Comparison of ENCODE assay signal across 8 cellular contexts in the genomic region with DNA sequence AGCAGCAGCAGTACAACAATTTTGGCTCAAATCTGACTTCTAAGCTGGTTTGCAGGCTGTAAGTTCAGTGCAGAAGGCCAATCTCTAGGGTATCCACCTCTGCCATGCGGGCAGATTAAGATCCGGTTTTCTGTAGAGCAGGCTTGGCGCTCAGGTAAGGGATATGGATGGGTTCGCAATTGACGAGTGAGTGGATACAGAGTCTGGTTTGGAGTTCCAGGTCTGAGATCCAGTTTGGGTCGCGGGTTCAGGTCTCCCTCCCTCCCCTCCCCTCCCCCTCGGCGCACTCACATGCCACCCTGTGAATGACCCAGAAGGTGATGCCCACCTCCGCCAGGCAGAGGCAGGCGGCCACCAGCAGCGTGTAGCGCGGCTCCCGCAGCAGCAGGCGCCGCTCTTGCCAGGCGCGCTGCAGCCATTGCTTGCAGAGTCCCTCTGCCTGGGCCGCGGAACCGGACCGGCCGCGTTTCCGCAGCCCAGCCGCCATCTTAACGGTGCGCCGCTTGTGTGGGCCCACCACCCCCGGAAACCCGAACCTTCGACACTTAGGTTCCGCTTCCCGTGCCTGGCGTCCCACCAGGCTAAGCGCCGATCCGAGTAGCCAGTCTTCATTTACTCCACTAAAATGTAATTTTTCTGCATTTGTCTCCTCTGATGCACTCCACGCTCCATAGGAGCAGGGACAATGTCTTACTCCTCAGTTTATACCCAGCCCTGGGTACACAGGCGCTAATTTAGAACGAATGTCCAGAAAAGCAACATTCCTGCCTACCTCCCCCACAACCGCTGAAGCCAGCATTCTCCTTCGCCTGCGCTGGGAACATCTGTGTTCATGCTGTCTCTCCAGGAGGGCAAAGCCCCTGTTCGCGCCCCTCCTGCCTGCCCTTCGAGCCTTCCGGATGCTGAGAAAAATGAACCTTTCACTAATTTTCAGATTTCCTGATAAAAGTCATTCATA. TPM values are rescaled to one million over a fixed set of nuclear protein-coding genes. Genes with fewer than 3 reads are reported as not detected.
DNase-seq lines count a peak whose midpoint lies in the region; ATAC-seq lines count a peak whose summit lies in the region.

A gene (minus strand): TSS at position 509 of the 958 bp plus-strand sequence. CDS start 22 bp downstream, at position 487.

- peak; percentile 3 for ATAC-seq in GM19043 (IDR thresholded peaks at IDR 0.05; ENCODE audit: low read depth, unreplicated experiment)
- peak; percentile 56 for ATAC-seq in HG03439 (IDR thresholded peaks at IDR 0.05; ENCODE audit: unreplicated experiment)

- peak; percentile 81 to 86 for DNase-seq in AML-193 (lab: John Stamatoyannopoulos, UW)
- peak; percentile 95 for DNase-seq in NCI-H774 (lab: John Stamatoyannopoulos, UW)
- DNase-seq in activated CD8-positive, alpha-beta memory T cell treated with anti-CD3 and anti-CD28 coated beads for 1 hour (ENCODE audit: extremely low read depth in 1 of 2, low read depth in 1 of 2), result peak; percentile 70 to 76
- peak; percentile 81 for DNase-seq in effector CD4-positive, alpha-beta T cell
- DNase-seq in lung microvascular endothelial cell (ENCODE audit: low read depth in 2 of 2), result peak; percentile 90 to 94
- peak; percentile 76 to 89 (median 81) for DNase-seq in stimulated activated CD4-positive, alpha-beta T cell treated with anti-CD3 and anti-CD28 coated beads, TNF-alpha, amount 100 ng/mL, for 24 hours (ENCODE audit: low read depth in 3 of 3)

RNA-seq across cellular contexts. Expression of the gene that starts here (rescaled TPM):
- total RNA-seq in lung microvascular endothelial cell, result 15.5 and 20.4 TPM in 2 replicates

Comparison
In these comparisons a context has a peak if more than half of its experiments do, and no peak if none do; other contexts are left out.
1. Peak in every context shown above with its lines: DNase-seq and ATAC-seq.